10 cellular contexts compared by ENCODE assay signal in genomic region chr1:34792868-34793727, GRCh38. TPM values are rescaled to one million over a fixed set of nuclear protein-coding genes. Genes with fewer than 3 reads are reported as not detected.
DNase-seq lines count a peak whose midpoint lies in the region; ATAC-seq and TF ChIP-seq lines count a peak whose summit lies in the region.
"Had no signal": no experiment of that assay in that cellular context is flagged by ENCODE, and none has a peak within 500 bp of the region (broad histone marks: within the 10 kb centered on the region; RNA-seq: fewer than 3 reads in every experiment).

Gene GJA4, plus strand, starts transcription at chr1:34792999. Its CDS starts 1,215 bp downstream, at chr1:34794214.

- no peak for DNase-seq in activated naive CD4-positive, alpha-beta T cell treated with anti-CD3 and anti-CD28 coated beads for 36 hours
- no peak for DNase-seq in activated naive CD4-positive, alpha-beta T cell treated with Interleukin-2 at 50 U/mL for 16 hours
- DNase-seq in glutamatergic neuron, result no peak
- peak in 2 of 10 donors; percentile 6 to 21 for DNase-seq in naive thymus-derived CD8-positive, alpha-beta T cell
- DNase-seq in type B pancreatic cell (ENCODE audit: extremely low spot score, unreplicated experiment), result peak; percentile 68
- DNase-seq in BE2C, result no peak
- no peak for DNase-seq in HK-2 (ENCODE audit: unreplicated experiment)
- no peak for DNase-seq in anterior cingulate cortex (lab: John Stamatoyannopoulos, UW)
- DNase-seq: OCI-M1 had no signal

- H3K36me3 ChIP-seq in BE2C, result no peaks in the 10 kb centered on the region

- peak; percentile 33 to 45 for ATAC-seq in naive thymus-derived CD8-positive, alpha-beta T cell

- POLR2A ChIA-PET in naive thymus-derived CD8-positive, alpha-beta T cell (lab: Charles Lee), result no interaction called here

- H3K4me1 Mint-ChIP-seq in activated naive CD4-positive, alpha-beta T cell treated with anti-CD3 and anti-CD28 coated beads for 36 hours (ENCODE audit: low read depth), result peaks cover 26% of the 10 kb centered on the region
- H3K4me1 Mint-ChIP-seq in glutamatergic neuron (ENCODE audit: low read depth, unreplicated experiment), result peaks cover 5% of the 10 kb centered on the region
- H3K4me1 Mint-ChIP-seq in naive thymus-derived CD8-positive, alpha-beta T cell, result peaks cover 2 to 11% (median 9%) of the 10 kb centered on the region in 4 donors
- no peaks in the 10 kb centered on the region for H3K4me1 Mint-ChIP-seq in type B pancreatic cell (ENCODE audit: unreplicated experiment)

- no peak within 1 kb of the TSS for H3K4me3 Mint-ChIP-seq in activated naive CD4-positive, alpha-beta T cell treated with anti-CD3 and anti-CD28 coated beads for 36 hours
- H3K4me3 Mint-ChIP-seq in glutamatergic neuron (ENCODE audit: unreplicated experiment), result peak within 1 kb of the TSS; percentile 42
- H3K4me3 Mint-ChIP-seq in naive thymus-derived CD8-positive, alpha-beta T cell, result peak within 1 kb of the TSS; percentile 51 to 82 (median 70)
- H3K4me3 Mint-ChIP-seq in type B pancreatic cell, result peak within 1 kb of the TSS; percentile 25

- CTCF ChIA-PET in activated naive CD4-positive, alpha-beta T cell treated with anti-CD3 and anti-CD28 coated beads for 36 hours (lab: Charles Lee), result interaction anchor here (4.2 kb wide), 1 partner anchor 60 kb away, joined by 19 read pairs; no protein-coding TSS in a partner anchor

- no peak within 1 kb of the TSS for H3K4me3 ChIP-seq in BE2C (ENCODE audit: low read depth, low read length)

- H3K36me3 Mint-ChIP-seq in activated naive CD4-positive, alpha-beta T cell treated with anti-CD3 and anti-CD28 coated beads for 36 hours (ENCODE audit: low read depth), result peaks cover 2% of the 10 kb centered on the region
- H3K36me3 Mint-ChIP-seq in glutamatergic neuron (ENCODE audit: unreplicated experiment) (peaks cover 3% of the 10 kb centered on the region), type B pancreatic cell (no peaks in the 10 kb centered on the region)
- no peaks in the 10 kb centered on the region for H3K36me3 Mint-ChIP-seq in naive thymus-derived CD8-positive, alpha-beta T cell

- TF ChIP-seq CTCF in glutamatergic neuron (IDR thresholded peaks at IDR 0.05; ENCODE audit: partially characterized antibody, unreplicated experiment), result no peak
- no peak for TF ChIP-seq CTCF in type B pancreatic cell (conservative IDR thresholded peaks at IDR 0.05)
- TF ChIP-seq CTCF in BE2C (IDR thresholded peaks at IDR 0.05; ENCODE audit: low read depth, low read length), result no peak

- peaks cover 13% of the 10 kb centered on the region for H3K27me3 Mint-ChIP-seq in activated naive CD4-positive, alpha-beta T cell treated with anti-CD3 and anti-CD28 coated beads for 36 hours (ENCODE audit: low read depth)
- peaks cover 24% of the 10 kb centered on the region for H3K27me3 Mint-ChIP-seq in glutamatergic neuron (ENCODE audit: unreplicated experiment)
- H3K27me3 Mint-ChIP-seq in naive thymus-derived CD8-positive, alpha-beta T cell, result peaks cover 10 to 40% (median 19%) of the 10 kb centered on the region in 5 donors
- H3K27me3 Mint-ChIP-seq in type B pancreatic cell, result peaks cover 76% of the 10 kb centered on the region

- H3K27me3 ChIP-seq in BE2C, result no peaks in the 10 kb centered on the region

- intact Hi-C loops in activated naive CD4-positive, alpha-beta T cell treated with anti-CD3 and anti-CD28 coated beads for 36 hours (cut with micrococcal nuclease), result no loop called here

- no peaks in the 10 kb centered on the region for H3K4me1 ChIP-seq in BE2C

- no peaks in the 10 kb centered on the region for H3K9me3 ChIP-seq in BE2C

- no peaks in the 10 kb centered on the region for H3K9me3 Mint-ChIP-seq in activated naive CD4-positive, alpha-beta T cell treated with anti-CD3 and anti-CD28 coated beads for 36 hours
- H3K9me3 Mint-ChIP-seq in glutamatergic neuron (ENCODE audit: unreplicated experiment) (peaks cover 9% of the 10 kb centered on the region), type B pancreatic cell (no peaks in the 10 kb centered on the region)
- H3K9me3 Mint-ChIP-seq in naive thymus-derived CD8-positive, alpha-beta T cell, result no peaks in the 10 kb centered on the region

- peak within 1 kb of the TSS; percentile 37 for H3K27ac Mint-ChIP-seq in activated naive CD4-positive, alpha-beta T cell treated with anti-CD3 and anti-CD28 coated beads for 36 hours
- H3K27ac Mint-ChIP-seq in glutamatergic neuron (ENCODE audit: unreplicated experiment) (peak within 1 kb of the TSS; percentile 22), type B pancreatic cell (no peak within 1 kb of the TSS)
- H3K27ac Mint-ChIP-seq in naive thymus-derived CD8-positive, alpha-beta T cell, result peak within 1 kb of the TSS in 3 of 10 donors; percentile 33 to 66 (median 42)

RNA-seq across cellular contexts. Expression of gene GJA4, which starts in this region (rescaled TPM):
- under 1 TPM; 0.24 to 0.69 TPM for total RNA-seq in activated naive CD4-positive, alpha-beta T cell treated with anti-CD3 and anti-CD28 coated beads for 36 hours
- not detected for total RNA-seq in glutamatergic neuron (ENCODE audit: unreplicated experiment)
- not detected for total RNA-seq in naive thymus-derived CD8-positive, alpha-beta T cell
- polyA plus RNA-seq in naive thymus-derived CD8-positive, alpha-beta T cell, result not detected
- 0.67 and 0.87 TPM in 2 replicates for total RNA-seq in type B pancreatic cell (ENCODE audit: low replicate concordance)
- 0.56 TPM for polyA plus RNA-seq in BE2C (2012; ENCODE audit: insufficient read depth, insufficient read length, low read depth)
- total RNA-seq: epithelial cell of proximal tubule had no signal

Comparison
In these comparisons a context has a peak if more than half of its experiments do, and no peak if none do; other contexts are left out.
1. Peak in ATAC-seq in naive thymus-derived CD8-positive, alpha-beta T cell; RNA of the gene not detected or under 1 TPM.
2. Peak in DNase-seq in type B pancreatic cell; RNA of the gene not detected or under 1 TPM.